In genomic region chr17:48577330-48577945, GRCh38 we compare ENCODE assay signal across 1 cellular context.
TF ChIP-seq lines count a peak whose summit lies in the region.

No MANE protein-coding gene starts in this region.

TF ChIP-seq in SK-N-SH treated with all-trans-retinoic acid at 6 μM for 48 hours, 23 proteins besides CTCF, POLR2A, EP300 and RAD21 (continued from another document):
- no peak for TF ChIP-seq POU6F1 (CRISPR knock-in tag; IDR thresholded peaks at IDR 0.05; ENCODE audit: borderline replicate concordance, low read depth)
- no peak for TF ChIP-seq RARB (CRISPR knock-in tag; IDR thresholded peaks at IDR 0.05)
- TF ChIP-seq ARNTL (CRISPR knock-in tag; IDR thresholded peaks at IDR 0.05; ENCODE audit: borderline replicate concordance, low read depth), result no peak
- TF ChIP-seq ZNF565 (CRISPR knock-in tag; conservative IDR thresholded peaks at IDR 0.05; ENCODE audit: low read depth), result no peak
- no peak for TF ChIP-seq BACH2 (CRISPR knock-in tag; IDR thresholded peaks at IDR 0.05; ENCODE audit: borderline replicate concordance)
- TF ChIP-seq CSRNP3 (CRISPR knock-in tag; IDR thresholded peaks at IDR 0.05), result no peak
- no peak for TF ChIP-seq TCF4 (CRISPR knock-in tag; IDR thresholded peaks at IDR 0.05; ENCODE audit: borderline replicate concordance)
- TF ChIP-seq PATZ1 (CRISPR knock-in tag; IDR thresholded peaks at IDR 0.05; ENCODE audit: borderline replicate concordance), result no peak
